ENCODE assay signal across 18 cellular contexts in the genomic region with DNA sequence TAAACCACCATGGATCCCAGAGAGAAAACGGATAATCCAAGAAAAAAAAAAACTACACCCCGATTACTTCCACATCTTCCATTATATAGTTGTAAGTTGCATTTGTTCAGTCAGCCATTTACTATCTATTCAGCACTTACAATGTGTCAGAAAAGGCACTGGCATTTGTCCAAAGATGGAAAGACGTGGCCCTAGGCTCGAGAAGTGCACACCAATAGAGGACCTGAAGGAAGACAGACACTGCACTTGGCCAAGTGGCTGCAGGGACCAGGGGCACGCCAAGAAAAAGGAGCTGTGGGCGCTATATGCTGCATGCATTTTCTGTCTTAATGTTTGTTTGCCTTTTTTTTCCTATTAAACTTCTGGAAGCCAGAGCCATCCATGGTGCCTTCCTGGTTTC.
"Had no signal": no experiment of that assay in that cellular context is flagged by ENCODE, and none has a peak within 500 bp of the region (broad histone marks: within the 10 kb centered on the region; RNA-seq: fewer than 3 reads in every experiment).

No MANE protein-coding gene starts in this region.

- H3K36me3 ChIP-seq: brain microvascular endothelial cell, left lung, upper lobe of left lung had no signal

- H3K36me3 Mint-ChIP-seq: activated naive CD4-positive, alpha-beta T cell treated with anti-CD3 and anti-CD28 coated beads, Interleukin-2, amount 50 U/mL, for 24 hours; natural killer cell treated with Interleukin-12 subunit alpha and Interleukin-12 subunit beta and Interleukin-15 and Interleukin-18, amount 100 ng/mL, for 72 hours; WTC11 had no signal

- DNase-seq: activated CD4-positive, alpha-beta T cell treated with anti-CD3 and anti-CD28 coated beads, Interleukin-2, amount 10 ng/mL, durations not matched to agents 24 days and 14 days; amniotic stem cell; brain microvascular endothelial cell; cerebellar nuclear complex; dermis blood vessel endothelial cell; head of caudate nucleus; left lung; stimulated activated CD4-positive, alpha-beta T cell treated with anti-CD3 and anti-CD28 coated beads, Interleukin-12 subunit alpha, Interleukin-12 subunit beta, amount 100 ng/mL, for 4 hours; stimulated activated CD4-positive, alpha-beta T cell treated with anti-CD3 and anti-CD28 coated beads, Interleukin-2, amount 100 ng/mL, for 48 hours; stimulated activated naive CD4-positive, alpha-beta T cell treated with Interleukin-2 at 50 U/mL for 16 hours; upper lobe of left lung had no signal

- H3K9me3 ChIP-seq: left lung, upper lobe of left lung had no signal

- H3K27ac Mint-ChIP-seq: activated CD4-positive, alpha-beta T cell treated with anti-CD3 and anti-CD28 coated beads, Interleukin-2, amount 10 ng/mL, durations not matched to agents 24 days and 14 days; activated naive CD4-positive, alpha-beta T cell treated with anti-CD3 and anti-CD28 coated beads, Interleukin-2, amount 50 U/mL, for 24 hours; natural killer cell treated with Interleukin-12 subunit alpha and Interleukin-12 subunit beta and Interleukin-15 and Interleukin-18, amount 100 ng/mL, for 72 hours; T-helper 1 cell treated with Interleukin-12 subunit alpha and Interleukin-12 subunit beta and Interleukin-4 antibody, amounts not matched to agents 30 μg/mL and 1 μg/mL, for 36 hours; WTC11 had no signal

- H3K9me3 Mint-ChIP-seq: activated CD4-positive, alpha-beta T cell treated with anti-CD3 and anti-CD28 coated beads, Interleukin-2, amount 10 ng/mL, durations not matched to agents 24 days and 14 days; activated naive CD4-positive, alpha-beta T cell treated with anti-CD3 and anti-CD28 coated beads, Interleukin-2, amount 50 U/mL, for 24 hours; natural killer cell treated with Interleukin-12 subunit alpha and Interleukin-12 subunit beta and Interleukin-15 and Interleukin-18, amount 100 ng/mL, for 72 hours; T-helper 1 cell treated with Interleukin-12 subunit alpha and Interleukin-12 subunit beta and Interleukin-4 antibody, amounts not matched to agents 30 μg/mL and 1 μg/mL, for 36 hours; WTC11 had no signal

- FAIRE-seq: islet of Langerhans had no signal

- H3K4me3 ChIP-seq: left lung, upper lobe of left lung had no signal

- ATAC-seq: esophagus mucosa; left lung; natural killer cell treated with Interleukin-12 subunit alpha and Interleukin-12 subunit beta and Interleukin-15 and Interleukin-18, amount 100 ng/mL, for 72 hours; sciatic nerve; WTC11 had no signal

- H3K27me3 Mint-ChIP-seq: activated naive CD4-positive, alpha-beta T cell treated with anti-CD3 and anti-CD28 coated beads, Interleukin-2, amount 50 U/mL, for 24 hours; natural killer cell treated with Interleukin-12 subunit alpha and Interleukin-12 subunit beta and Interleukin-15 and Interleukin-18, amount 100 ng/mL, for 72 hours had no signal

- H3K27me3 ChIP-seq: brain microvascular endothelial cell, left lung, upper lobe of left lung had no signal

- H3K4me3 Mint-ChIP-seq: activated CD4-positive, alpha-beta T cell treated with anti-CD3 and anti-CD28 coated beads, Interleukin-2, amount 10 ng/mL, durations not matched to agents 24 days and 14 days; activated naive CD4-positive, alpha-beta T cell treated with anti-CD3 and anti-CD28 coated beads, Interleukin-2, amount 50 U/mL, for 24 hours; natural killer cell treated with Interleukin-12 subunit alpha and Interleukin-12 subunit beta and Interleukin-15 and Interleukin-18, amount 100 ng/mL, for 72 hours; T-helper 1 cell treated with Interleukin-12 subunit alpha and Interleukin-12 subunit beta and Interleukin-4 antibody, amounts not matched to agents 30 μg/mL and 1 μg/mL, for 36 hours; WTC11 had no signal

- H3K27ac ChIP-seq: upper lobe of left lung had no signal
